In genomic region chr2:46072146-46072820, GRCh38 we compare ENCODE assay signal across 20 cellular contexts.
A peak's percentile ranks its signal among the peaks of the same experiment; 100 is the strongest.
DNase-seq lines count a peak whose midpoint lies in the region; ATAC-seq, FAIRE-seq and TF ChIP-seq lines count a peak whose summit lies in the region.
"Had no signal": no experiment of that assay in that cellular context is flagged by ENCODE, and none has a peak within 500 bp of the region (broad histone marks: within the 10 kb centered on the region; RNA-seq: fewer than 3 reads in every experiment).

No MANE protein-coding gene starts in this region.

- H4K20me1 ChIP-seq in endothelial cell of umbilical vein (replicated peaks; ENCODE audit: control insufficient read depth, extremely low read depth, insufficient read depth, low read length): no peaks in the 10 kb centered on the region

- no peaks in the 10 kb centered on the region for H3K9me1 ChIP-seq in endothelial cell of umbilical vein (replicated peaks; ENCODE audit: control insufficient read depth, extremely low read depth, insufficient read depth, low read length)

- H3K4me1 Mint-ChIP-seq in osteocyte (ENCODE audit: unreplicated experiment): peaks cover 45% of the 10 kb centered on the region

- DNase-seq in AG10803 (ENCODE audit: low read depth) (peak; percentile 86), NCI-H524 treated with DMSO at 0.1 percent for 48 hours (lab: John Stamatoyannopoulos, UW) (peak; percentile 55), endothelial cell of umbilical vein (ENCODE audit: low read depth, low spot score) (no peak), osteocyte (ENCODE audit: extremely low spot score, unreplicated experiment) (no peak), left ventricle myocardium inferior (no peak), AG20443 (ENCODE audit: low spot score) (no peak), left colon (no peak)
- DNase-seq: activated CD4-positive, alpha-beta T cell treated with anti-CD3 and anti-CD28 coated beads for 48 hours; activated T-cell treated with anti-CD3 and anti-CD28 coated beads, Interleukin-2, amount 50 U/mL, for 1 hour; NCI-H2029 treated with DMSO at 0.1 percent for 48 hours; SHP77 treated with DMSO at 0.1 percent for 48 hours; small intestine; stomach; T-helper 9 cell had no signal

- H3K36me3 ChIP-seq in endothelial cell of umbilical vein (ENCODE audit: control insufficient read depth in 2 of 2, extremely low read depth in 1 of 2, insufficient read depth in 2 of 2, low read length in 2 of 2): no peaks in the 10 kb centered on the region
- H3K36me3 ChIP-seq in left ventricle myocardium inferior: no peaks in the 10 kb centered on the region
- H3K36me3 ChIP-seq: esophagus muscularis mucosa, neutrophil, stomach had no signal

- H3K27ac ChIP-seq in endothelial cell of umbilical vein (ENCODE audit: insufficient read depth, low read depth, low read length) (peak overlapping the region; percentile 84), left ventricle myocardium inferior (replicated peaks) (no peak overlapping the region)
- H3K27ac ChIP-seq: neutrophil had no signal

- no peaks in the 10 kb centered on the region for H3K36me3 Mint-ChIP-seq in osteocyte (ENCODE audit: unreplicated experiment)
- H3K36me3 Mint-ChIP-seq: mesothelial cell of epicardium had no signal

- H3K9ac ChIP-seq in endothelial cell of umbilical vein (replicated peaks; ENCODE audit: extremely low read depth, insufficient read depth, low read length): peak overlapping the region; percentile 98

- H3K4me3 Mint-ChIP-seq in osteocyte (ENCODE audit: unreplicated experiment): no peak overlapping the region
- H3K4me3 Mint-ChIP-seq: dendritic cell treated with granulocyte-macrophage colony-stimulating factor and Interleukin-4, amounts not matched to agents 40 ng/mL and 50 ng/mL, for 4 days; mesothelial cell of epicardium had no signal

- H3K27me3 ChIP-seq in endothelial cell of umbilical vein (ENCODE audit: control insufficient read depth in 2 of 2, insufficient read depth in 2 of 2, low read length in 2 of 2) (no peaks in the 10 kb centered on the region), left ventricle myocardium inferior (ENCODE audit: low read depth) (no peaks in the 10 kb centered on the region)
- H3K27me3 ChIP-seq: esophagus muscularis mucosa, neutrophil, stomach had no signal

- H3K4me3 ChIP-seq in AG10803 (ENCODE audit: low read length): no peak overlapping the region
- no peak overlapping the region for H3K4me3 ChIP-seq in endothelial cell of umbilical vein (replicated peaks in 1 of 3; ENCODE audit: insufficient read depth in 1 of 3, low read depth in 1 of 3, low read length in 3 of 3)
- no peak overlapping the region for H3K4me3 ChIP-seq in left ventricle myocardium inferior
- H3K4me3 ChIP-seq: esophagus muscularis mucosa, stomach had no signal

- H3K4me1 ChIP-seq in endothelial cell of umbilical vein (ENCODE audit: control insufficient read depth, extremely low read depth, insufficient read depth, low read length) (peaks cover 72% of the 10 kb centered on the region), left ventricle myocardium inferior (peaks cover 39% of the 10 kb centered on the region)

- H3K9me3 Mint-ChIP-seq in osteocyte (ENCODE audit: unreplicated experiment): no peaks in the 10 kb centered on the region
- H3K9me3 Mint-ChIP-seq: dendritic cell treated with granulocyte-macrophage colony-stimulating factor and Interleukin-4, amounts not matched to agents 40 ng/mL and 50 ng/mL, for 4 days; mesothelial cell of epicardium had no signal

- dilution Hi-C loops in endothelial cell of umbilical vein (cut with MboI; ENCODE audit: extremely low pct_ligation_motif_present, low sequenced_read_pairs): no loop called here

- peaks cover 20% of the 10 kb centered on the region for H3K79me2 ChIP-seq in endothelial cell of umbilical vein (ENCODE audit: control insufficient read depth, insufficient read depth, low read length)

- no peaks in the 10 kb centered on the region for H3K9me3 ChIP-seq in endothelial cell of umbilical vein (replicated peaks; ENCODE audit: control insufficient read depth, insufficient read depth, low read length)
- no peaks in the 10 kb centered on the region for H3K9me3 ChIP-seq in left ventricle myocardium inferior (replicated peaks)
- H3K9me3 ChIP-seq: esophagus muscularis mucosa, neutrophil, stomach had no signal

- TF ChIP-seq CTCF in AG10803 (conservative IDR thresholded peaks at IDR 0.05; ENCODE audit: low read length) (no peak), endothelial cell of umbilical vein (IDR thresholded peaks at IDR 0.05; ENCODE audit: extremely low read depth in 1 of 2, insufficient read depth in 1 of 2, low read depth in 1 of 2, low read length in 2 of 2) (no peak), osteocyte (IDR thresholded peaks at IDR 0.05) (no peak), left ventricle myocardium inferior (IDR thresholded peaks at IDR 0.05; ENCODE audit: borderline replicate concordance) (no peak)

- peak overlapping the region; percentile 94 for H3K27ac Mint-ChIP-seq in osteocyte (ENCODE audit: unreplicated experiment)
- H3K27ac Mint-ChIP-seq: dendritic cell treated with granulocyte-macrophage colony-stimulating factor and Interleukin-4, amounts not matched to agents 40 ng/mL and 50 ng/mL, for 4 days; mesothelial cell of epicardium had no signal

- intact Hi-C loops in endothelial cell of umbilical vein (cut with micrococcal nuclease): loop anchor here (2.0 kb wide), 2 partner anchors 107 to 205 kb away; no protein-coding TSS in a partner anchor
- intact Hi-C loops in left ventricle myocardium inferior (cut with micrococcal nuclease): no loop called here
- intact Hi-C loops in left colon (cut with DNase I, micrococcal nuclease): no loop called here

- H2AFZ ChIP-seq in endothelial cell of umbilical vein (ENCODE audit: low read depth, low read length): no peak overlapping the region

- BruUV-seq in endothelial cell of umbilical vein (replicated peaks; lab: Mats Ljungman, UMichigan): no TSS peak

- POLR2A ChIA-PET in endothelial cell of umbilical vein (lab: Charles Lee): no interaction called here

- CTCF ChIA-PET in endothelial cell of umbilical vein (lab: Charles Lee): interaction anchor here (1.7 to 4.3 kb wide), 2 partner anchors 9 to 43 kb away, joined by 5 to 18 read pairs; no protein-coding TSS in a partner anchor

- H3K27me3 Mint-ChIP-seq in osteocyte (ENCODE audit: unreplicated experiment): no peaks in the 10 kb centered on the region

- TF ChIP-seq POLR2A in endothelial cell of umbilical vein (IDR thresholded peaks at IDR 0.05; ENCODE audit: low read depth, low read length): no peak

- FAIRE-seq in endothelial cell of umbilical vein (lab: Jason Lieb, UNC): no peak
- FAIRE-seq: GM12892, small intestine had no signal

- ATAC-seq in GM18907 (IDR thresholded peaks at IDR 0.05; ENCODE audit: unreplicated experiment): no peak
- no peak for ATAC-seq in left colon

- peak overlapping the region; percentile 91 for H3K4me2 ChIP-seq in endothelial cell of umbilical vein (ENCODE audit: insufficient read depth, low read length)

TF ChIP-seq in endothelial cell of umbilical vein, 7 proteins besides CTCF, POLR2A, EP300 and RAD21:
- TF ChIP-seq POLR2AphosphoS5 (IDR thresholded peaks at IDR 0.05; ENCODE audit: insufficient read depth, low read depth, low read length): no peak
- no peak for TF ChIP-seq JUN (IDR thresholded peaks at IDR 0.05; ENCODE audit: borderline replicate concordance, insufficient read depth, insufficient read length, low read depth)
- TF ChIP-seq MYC (IDR thresholded peaks at IDR 0.05; ENCODE audit: low read depth, low read length): no peak
- TF ChIP-seq FOS (IDR thresholded peaks at IDR 0.05; ENCODE audit: borderline replicate concordance, insufficient read depth, low read length): no peak
- TF ChIP-seq EZH2 (IDR thresholded peaks at IDR 0.05; ENCODE audit: borderline replicate concordance, low read depth, low read length, severe bottlenecking): no peak
- no peak for TF ChIP-seq MAX (IDR thresholded peaks at IDR 0.05; ENCODE audit: insufficient read depth, insufficient read length)
- no peak for TF ChIP-seq GATA2 (IDR thresholded peaks at IDR 0.05; ENCODE audit: insufficient read depth, insufficient read length, low read depth, low read length)
TF ChIP-seq in endothelial cell of umbilical vein: peak in this region for 0.

Comparison
In these comparisons a context has a peak if more than half of its experiments do, and no peak if none do; other contexts are left out.
1. DNase-seq: peak in AG10803 (single experiment) and NCI-H524 treated with DMSO at 0.1 percent for 48 hours (single experiment); none in endothelial cell of umbilical vein (single experiment), osteocyte (single experiment), left ventricle myocardium inferior (single experiment), AG20443 (single experiment) and left colon (0 of 2).